21 cellular contexts compared by ENCODE assay signal in the genomic region with DNA sequence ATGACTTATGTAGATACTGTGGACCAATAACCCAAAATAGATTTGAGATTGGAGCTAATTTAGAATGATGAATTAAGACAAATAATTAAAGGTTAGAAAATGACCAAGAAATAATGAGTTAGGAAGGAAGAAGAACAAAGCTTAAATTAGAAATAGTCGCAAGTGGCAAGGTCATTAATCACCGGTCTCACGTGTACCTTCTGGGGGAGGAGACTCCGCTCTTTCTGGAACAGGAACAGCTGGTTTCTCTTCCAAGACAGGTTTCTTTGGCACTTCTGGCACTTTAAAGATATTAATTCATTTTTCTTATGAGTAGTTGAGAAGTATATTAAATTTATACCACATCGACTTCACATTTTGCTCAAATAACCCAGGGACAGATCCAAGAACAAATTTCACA.
"Had no signal": no experiment of that assay in that cellular context is flagged by ENCODE, and none has a peak within 500 bp of the region (broad histone marks: within the 10 kb centered on the region; RNA-seq: fewer than 3 reads in every experiment).

No MANE protein-coding gene starts in this region.

- H3K4me3 ChIP-seq: SK-N-MC had no signal

- H3K9ac ChIP-seq: KMS-11 had no signal

- H3K4me2 ChIP-seq: KMS-11 had no signal

- H3K27ac ChIP-seq: KMS-11, SK-N-MC had no signal

- ATAC-seq: activated CD8-positive, alpha-beta memory T cell treated with anti-CD3 and anti-CD28 coated beads, Interleukin-2, amount 10 ng/mL, durations not matched to agents 7 days and 5 days; PC-3; T-cell had no signal

- DNase-seq: activated B cell treated with CpG ODN at 0.5 μM for 24 hours; activated CD4-positive, alpha-beta T cell treated with anti-CD3 and anti-CD28 coated beads for 1 hour; activated CD4-positive, alpha-beta T cell treated with anti-CD3 and anti-CD28 coated beads, Interleukin-2, amount 10 ng/mL, durations not matched to agents 24 days and 14 days; activated CD4-positive, alpha-beta T cell treated with anti-CD3 and anti-CD28 coated beads, Interleukin-2, amount 50 U/mL, for 48 hours; activated CD8-positive, alpha-beta memory T cell treated with anti-CD3 and anti-CD28 coated beads, Interleukin-2, amount 10 ng/mL, durations not matched to agents 7 days and 5 days; activated effector memory CD4-positive, alpha-beta T cell treated with Interleukin-2 at 50 U/mL for 16 hours; activated naive CD4-positive, alpha-beta T cell; activated T-cell treated with anti-CD3 and anti-CD28 coated beads, Interleukin-2, amount 50 U/mL, for 24 hours; aorta; NCI-H1105 treated with DMSO at 0.1 percent for 48 hours; NCI-H1436 treated with DMSO at 0.1 percent for 48 hours; NCI-H187; NCI-H2081; NCI-H446; NCI-H524; PC-3; T-cell; T-helper 2 cell; T1000 had no signal
